ENCODE assay signal across 9 cellular contexts in the genomic region with DNA sequence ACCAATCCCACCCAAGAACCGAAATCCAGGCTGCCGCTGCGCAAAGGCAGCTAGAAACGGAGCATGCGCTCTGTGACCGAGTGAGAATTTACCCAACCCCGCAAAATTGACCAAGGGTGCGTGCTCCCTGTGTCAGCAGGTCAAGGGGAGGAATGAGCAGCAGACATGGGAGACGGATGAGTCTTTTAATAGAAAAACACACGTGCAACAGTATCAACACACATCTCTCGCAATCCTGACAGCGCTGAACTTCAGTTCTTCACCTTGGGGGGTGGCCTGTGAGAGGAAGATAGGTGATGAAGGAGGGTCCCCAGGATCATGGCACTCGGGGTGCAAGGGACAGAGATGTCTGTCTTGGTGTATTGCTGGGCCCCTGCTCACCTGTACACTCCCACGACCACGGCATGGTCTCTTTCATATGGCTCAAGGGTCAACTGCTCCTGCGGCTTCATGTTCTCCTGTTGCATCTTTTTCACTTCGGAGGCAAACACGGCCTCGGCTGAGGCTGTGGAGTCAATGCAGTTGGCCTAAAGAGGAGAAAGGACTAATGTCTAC. TPM values are rescaled to one million over a fixed set of nuclear protein-coding genes. Genes with fewer than 3 reads are reported as not detected.
DNase-seq lines count a peak whose midpoint lies in the region; ATAC-seq and TF ChIP-seq lines count a peak whose summit lies in the region.
"Had no signal": no experiment of that assay in that cellular context is flagged by ENCODE, and none has a peak within 500 bp of the region (broad histone marks: within the 10 kb centered on the region; RNA-seq: fewer than 3 reads in every experiment).

No MANE protein-coding gene starts in this region.

- peak overlapping the region; percentile 70 for H3K4me3 Mint-ChIP-seq in activated T-cell treated with anti-CD3 and anti-CD28 coated beads, Interleukin-2, amount 50 U/mL, for 4 hours

- TF ChIP-seq POLR2A in adrenal gland (IDR thresholded peaks at IDR 0.05) (no peak), right lobe of liver (IDR thresholded peaks at IDR 0.05) (no peak)

- TF ChIP-seq CTCF in adrenal gland (IDR thresholded peaks at IDR 0.05) (no peak), right lobe of liver (IDR thresholded peaks at IDR 0.05) (no peak)

- peaks cover 44% of the 10 kb centered on the region for H3K36me3 Mint-ChIP-seq in activated T-cell treated with anti-CD3 and anti-CD28 coated beads, Interleukin-2, amount 50 U/mL, for 4 hours (ENCODE audit: insufficient read depth)

- intact Hi-C loops in adrenal gland (cut with DNase I) (no loop called here), right lobe of liver (cut with DNase I) (no loop called here), posterior vena cava (cut with DNase I) (no loop called here)

- peak overlapping the region in 4 of 5 donors; percentile 65 to 87 (median 80) for H3K27ac ChIP-seq in adrenal gland
- peak overlapping the region in 1 of 3 donors; percentile 52 for H3K27ac ChIP-seq in right lobe of liver
- peak overlapping the region; percentile 32 for H3K27ac ChIP-seq in thymus (ENCODE audit: low read depth)

- 30 to 34% (median 33%) methylated on average over 18 to 19 of the region's 19 CpGs for WGBS in adrenal gland, 4 donors
- 31% methylated on average over 9 of the region's 19 CpGs for WGBS in right lobe of liver (ENCODE audit: insufficient coverage, low coverage, low lambda C conversion rate, missing lambda C conversion rate)
- 51% methylated on average over 19 of the region's 19 CpGs for WGBS in thymus

- H3K4me1 Mint-ChIP-seq in activated T-cell treated with anti-CD3 and anti-CD28 coated beads, Interleukin-2, amount 50 U/mL, for 4 hours (ENCODE audit: low read depth), result peaks cover 27% of the 10 kb centered on the region

- peaks cover 0 to 65% of the 10 kb centered on the region in 2 donors for H3K36me3 ChIP-seq in adrenal gland (replicated peaks in 1 of 2)
- peaks cover 0 to 56% (median 20%) of the 10 kb centered on the region in 4 donors for H3K36me3 ChIP-seq in right lobe of liver
- H3K36me3 ChIP-seq in thymus (ENCODE audit: control insufficient read depth, insufficient read depth), result peaks cover 53% of the 10 kb centered on the region

- DNase-seq in activated T-cell treated with anti-CD3 and anti-CD28 coated beads, Interleukin-2, amount 50 U/mL, for 4 hours, result no peak
- DNase-seq in activated T-cell treated with anti-CD3 and anti-CD28 coated beads, Interleukin-2, amount 50 U/mL, for 1 hour, result no peak
- no peak for DNase-seq in adrenal gland
- no peak for DNase-seq in right lobe of liver
- DNase-seq in pons (ENCODE audit: low spot score), result no peak
- no peak for DNase-seq in SK-N-DZ (ENCODE audit: low spot score)
- DNase-seq in posterior vena cava (ENCODE audit: low spot score), result no peak

- no peaks in the 10 kb centered on the region for H3K9me3 Mint-ChIP-seq in activated T-cell treated with anti-CD3 and anti-CD28 coated beads, Interleukin-2, amount 50 U/mL, for 4 hours

- H3K9me3 ChIP-seq in adrenal gland (replicated peaks in 1 of 3) (no peaks in the 10 kb centered on the region), right lobe of liver (no peaks in the 10 kb centered on the region), thymus (ENCODE audit: control insufficient read depth) (no peaks in the 10 kb centered on the region)

- H3K27me3 ChIP-seq in adrenal gland (no peaks in the 10 kb centered on the region), right lobe of liver (no peaks in the 10 kb centered on the region), thymus (ENCODE audit: control insufficient read depth, insufficient read depth) (no peaks in the 10 kb centered on the region)

- H3K4me3 ChIP-seq in adrenal gland (peak overlapping the region in 1 of 4 donors; percentile 84), right lobe of liver (peak overlapping the region; percentile 89 to 100 (median 94)), thymus (ENCODE audit: low read length) (peak overlapping the region; percentile 99)

- ATAC-seq in activated T-cell treated with anti-CD3 and anti-CD28 coated beads, Interleukin-2, amount 50 U/mL, for 4 hours, result no peak
- no peak for ATAC-seq in right lobe of liver

- H3K4me1 ChIP-seq in adrenal gland (replicated peaks in 1 of 2), result peaks cover 17 to 21% of the 10 kb centered on the region in 2 donors
- peaks cover 0 to 16% (median 3%) of the 10 kb centered on the region in 4 donors for H3K4me1 ChIP-seq in right lobe of liver
- peaks cover 22% of the 10 kb centered on the region for H3K4me1 ChIP-seq in thymus (ENCODE audit: control insufficient read depth, insufficient read depth, low read length)

- H3K27me3 Mint-ChIP-seq in activated T-cell treated with anti-CD3 and anti-CD28 coated beads, Interleukin-2, amount 50 U/mL, for 4 hours (ENCODE audit: low read depth), result no peaks in the 10 kb centered on the region

RNA-seq across cellular contexts. Expression of a gene that starts 0.4 kb away (rescaled TPM):
- 1 to 10 TPM; 2.8 to 3.2 (median 2.8) TPM for total RNA-seq in activated T-cell treated with anti-CD3 and anti-CD28 coated beads, Interleukin-2, amount 50 U/mL, for 4 hours
- total RNA-seq in adrenal gland, result 10 to 100 TPM in 7 of 8 donors, 1 to 10 TPM in 1; 7.8 to 51.0 (median 25.5) TPM
- 10 to 100 TPM; 18.7 to 66.6 (median 30.2) TPM for polyA plus RNA-seq in adrenal gland
- total RNA-seq in right lobe of liver, result 1 to 10 TPM; 2.5 to 6.3 (median 4.4) TPM
- polyA plus RNA-seq in thymus, result 19.0 TPM
- polyA plus RNA-seq in SK-N-DZ (2014; cell fraction: cytosol; rRNA removed), result 15.3 and 18.4 TPM in 2 replicates
- polyA plus RNA-seq in SK-N-DZ (2014; cell fraction: nucleus; rRNA removed), result 9.5 and 16.3 TPM in 2 replicates
- total RNA-seq in posterior vena cava, result 1 to 10 TPM; 5.4 to 8.7 TPM

RNA-seq across cellular contexts. Expression of a gene that starts 11.8 kb away (rescaled TPM):
- 100 to 1,000 TPM; 738 to 880 (median 839) TPM for total RNA-seq in activated T-cell treated with anti-CD3 and anti-CD28 coated beads, Interleukin-2, amount 50 U/mL, for 4 hours
- total RNA-seq in adrenal gland (100 to 1,000 TPM in 4 of 8 donors, 10 to 100 TPM in 4; 52.4 to 196 (median 94.3) TPM), right lobe of liver (10 to 100 TPM; 46.1 to 76.2 (median 51.4) TPM), posterior vena cava (100 to 1,000 TPM in 1 of 2 donors, 10 to 100 TPM in 1; 94.1 to 121 TPM)
- polyA plus RNA-seq in adrenal gland (100 to 1,000 TPM; 101 to 228 (median 214) TPM), thymus (185 TPM)
- 434 and 468 TPM in 2 replicates for polyA plus RNA-seq in SK-N-DZ (2014; cell fraction: cytosol; rRNA removed)
- polyA plus RNA-seq in SK-N-DZ (2014; cell fraction: nucleus; rRNA removed), result 167 and 185 TPM in 2 replicates

RNA-seq across cellular contexts. Expression of a gene that starts 55.7 kb away (rescaled TPM):
- total RNA-seq in activated T-cell treated with anti-CD3 and anti-CD28 coated beads, Interleukin-2, amount 50 U/mL, for 4 hours, result not detected
- total RNA-seq in adrenal gland (not detected), right lobe of liver (not detected), posterior vena cava (not detected)
- polyA plus RNA-seq in adrenal gland (not detected), thymus (0.46 TPM)
- polyA plus RNA-seq in SK-N-DZ (2014; cell fraction: cytosol; rRNA removed), result not detected in 2 replicates
- polyA plus RNA-seq in SK-N-DZ (2014; cell fraction: nucleus; rRNA removed), result not detected in 2 replicates
- total RNA-seq: Daoy had no signal
